In genomic region chr5:176133289-176133870, GRCh38 we compare ENCODE assay signal across 12 cellular contexts.
A peak's percentile ranks its signal among the peaks of the same experiment; 100 is the strongest.
DNase-seq lines count a peak whose midpoint lies in the region; ATAC-seq and TF ChIP-seq lines count a peak whose summit lies in the region.
"Had no signal": no experiment of that assay in that cellular context is flagged by ENCODE, and none has a peak within 500 bp of the region (broad histone marks: within the 10 kb centered on the region; RNA-seq: fewer than 3 reads in every experiment).

No MANE protein-coding gene starts in this region.

- H3K4me3 ChIP-seq in HUES48 (ENCODE audit: low read depth, low read length): peak overlapping the region; percentile 64
- H3K4me3 ChIP-seq: smooth muscle cell had no signal

- H3K27ac Mint-ChIP-seq in activated CD8-positive, alpha-beta T cell treated with anti-CD3 and anti-CD28 coated beads for 36 hours: no peak overlapping the region
- H3K27ac Mint-ChIP-seq in glutamatergic neuron (ENCODE audit: unreplicated experiment): no peak overlapping the region

- no peak overlapping the region for H3K27ac ChIP-seq in HUES48 (ENCODE audit: low read depth, low read length)
- H3K27ac ChIP-seq: KMS-11 had no signal

- peaks cover 5% of the 10 kb centered on the region; the same call in 1 of the 2 replicates for H3K4me1 ChIP-seq in HUES48 (ENCODE audit: control insufficient read depth, insufficient read depth, low read length)

- POLR2A ChIA-PET in activated CD8-positive, alpha-beta T cell treated with anti-CD3 and anti-CD28 coated beads for 36 hours (lab: Charles Lee): no interaction called here

- H3K36me3 Mint-ChIP-seq in activated CD8-positive, alpha-beta T cell treated with anti-CD3 and anti-CD28 coated beads for 36 hours (ENCODE audit: low read depth): no peaks in the 10 kb centered on the region
- H3K36me3 Mint-ChIP-seq in glutamatergic neuron (ENCODE audit: unreplicated experiment): no peaks in the 10 kb centered on the region

- H3K4me3 Mint-ChIP-seq in activated CD8-positive, alpha-beta T cell treated with anti-CD3 and anti-CD28 coated beads for 36 hours: peak overlapping the region; percentile 44
- peak overlapping the region; percentile 63 for H3K4me3 Mint-ChIP-seq in glutamatergic neuron (ENCODE audit: unreplicated experiment)

- DNase-seq in activated CD8-positive, alpha-beta T cell treated with anti-CD3 and anti-CD28 coated beads for 36 hours: peak; percentile 25
- DNase-seq in glutamatergic neuron: no peak
- DNase-seq in stimulated activated CD8-positive, alpha-beta memory T cell treated with anti-CD3 and anti-CD28 coated beads, Interleukin-4, amount 100 ng/mL, for 48 hours: peak; percentile 31
- DNase-seq in NOMO-1 (lab: John Stamatoyannopoulos, UW; ENCODE audit: unreplicated experiment in 2 of 2): no peak
- no peak for DNase-seq in NCI-H2029 (lab: John Stamatoyannopoulos, UW)
- DNase-seq in globus pallidus (ENCODE audit: low spot score): no peak
- DNase-seq: midbrain, NCI-H226 had no signal

- peak; percentile 65 for ATAC-seq in activated CD8-positive, alpha-beta T cell treated with anti-CD3 and anti-CD28 coated beads for 36 hours
- no peak for ATAC-seq in GM21390 (IDR thresholded peaks at IDR 0.05; ENCODE audit: unreplicated experiment)

- H3K9me3 Mint-ChIP-seq in activated CD8-positive, alpha-beta T cell treated with anti-CD3 and anti-CD28 coated beads for 36 hours: no peaks in the 10 kb centered on the region
- H3K9me3 Mint-ChIP-seq in glutamatergic neuron (ENCODE audit: unreplicated experiment): no peaks in the 10 kb centered on the region

- intact Hi-C loops in activated CD8-positive, alpha-beta T cell treated with anti-CD3 and anti-CD28 coated beads for 36 hours (cut with micrococcal nuclease): no loop called here

- TF ChIP-seq CTCF in activated CD8-positive, alpha-beta T cell treated with anti-CD3 and anti-CD28 coated beads for 36 hours (IDR thresholded peaks at IDR 0.05): no peak
- no peak for TF ChIP-seq CTCF in glutamatergic neuron (IDR thresholded peaks at IDR 0.05; ENCODE audit: partially characterized antibody, unreplicated experiment)

- no peaks in the 10 kb centered on the region for H3K36me3 ChIP-seq in HUES48 (ENCODE audit: control insufficient read depth, insufficient read depth, low read length)

- H3K27me3 ChIP-seq in HUES48 (ENCODE audit: control insufficient read depth, insufficient read depth, low read length): peaks cover 30% of the 10 kb centered on the region

- H3K27me3 Mint-ChIP-seq in activated CD8-positive, alpha-beta T cell treated with anti-CD3 and anti-CD28 coated beads for 36 hours: peaks cover 29% of the 10 kb centered on the region
- H3K27me3 Mint-ChIP-seq in glutamatergic neuron (ENCODE audit: unreplicated experiment): peaks cover 9% of the 10 kb centered on the region

- CTCF ChIA-PET in activated CD8-positive, alpha-beta T cell treated with anti-CD3 and anti-CD28 coated beads for 36 hours (lab: Charles Lee): no interaction called here

- H3K4me1 Mint-ChIP-seq in activated CD8-positive, alpha-beta T cell treated with anti-CD3 and anti-CD28 coated beads for 36 hours (ENCODE audit: low read depth): peaks cover 18% of the 10 kb centered on the region
- no peaks in the 10 kb centered on the region for H3K4me1 Mint-ChIP-seq in glutamatergic neuron (ENCODE audit: low read depth, unreplicated experiment)

- no peak overlapping the region for H3K9ac ChIP-seq in HUES48 (ENCODE audit: low read depth, low read length)
- H3K9ac ChIP-seq: KMS-11 had no signal

- H3K9me3 ChIP-seq in HUES48 (ENCODE audit: control insufficient read depth, insufficient read depth, low read length): no peaks in the 10 kb centered on the region

Comparison
In these comparisons a context has a peak if more than half of its experiments do, and no peak if none do; other contexts are left out.
1. DNase-seq: peak in activated CD8-positive, alpha-beta T cell treated with anti-CD3 and anti-CD28 coated beads for 36 hours (single experiment) and stimulated activated CD8-positive, alpha-beta memory T cell treated with anti-CD3 and anti-CD28 coated beads, Interleukin-4, amount 100 ng/mL, for 48 hours (single experiment); none in glutamatergic neuron (single experiment), NOMO-1 (0 of 2), NCI-H2029 (single experiment) and globus pallidus (single experiment).